8 cellular contexts compared by ENCODE assay signal in the genomic region with DNA sequence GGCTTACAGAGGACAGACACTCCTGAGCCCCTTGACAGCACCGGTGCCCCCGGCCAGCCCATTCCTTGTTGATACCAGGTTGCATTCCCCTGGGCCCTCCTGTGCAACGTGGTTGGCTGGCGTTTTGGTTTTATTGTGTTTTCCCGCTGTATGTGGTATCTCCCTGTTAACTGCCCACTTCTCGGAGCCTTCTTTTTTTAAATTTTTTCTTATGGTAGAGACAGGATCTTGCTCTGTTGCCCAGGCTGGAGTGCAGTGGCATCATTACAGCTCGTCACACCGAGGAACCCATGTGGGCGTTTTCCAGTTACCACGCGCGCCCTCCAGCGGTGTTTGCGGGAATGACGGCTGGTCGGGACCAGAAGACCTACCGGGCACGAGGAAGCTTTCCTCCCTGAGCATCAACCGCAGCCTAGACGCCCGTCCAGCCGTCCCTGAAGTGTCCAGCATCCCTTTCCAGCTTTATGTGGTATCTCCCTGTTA. TPM values are rescaled to one million over a fixed set of nuclear protein-coding genes. Genes with fewer than 3 reads are reported as not detected.
DNase-seq lines count a peak whose midpoint lies in the region; ATAC-seq and TF ChIP-seq lines count a peak whose summit lies in the region.

No MANE protein-coding gene starts in this region.

- CTCF ChIA-PET in activated naive CD4-positive, alpha-beta T cell treated with anti-CD3 and anti-CD28 coated beads for 36 hours (lab: Charles Lee) = interaction anchor here (0.5 to 4.8 kb wide), 16 partner anchors 8 to 371 kb away, joined by 3 to 45 read pairs (median 6); a partner anchor contains a TSS

- no peaks in the 10 kb centered on the region for H3K9me3 ChIP-seq in left ventricle myocardium inferior (replicated peaks)

- H3K4me1 Mint-ChIP-seq in activated naive CD4-positive, alpha-beta T cell treated with anti-CD3 and anti-CD28 coated beads for 36 hours (ENCODE audit: low read depth) = peaks cover 11% of the 10 kb centered on the region

- no peak overlapping the region for H3K4me3 ChIP-seq in left ventricle myocardium inferior
- H3K4me3 ChIP-seq in coronary artery = no peak overlapping the region

- no peaks in the 10 kb centered on the region for H3K36me3 Mint-ChIP-seq in activated naive CD4-positive, alpha-beta T cell treated with anti-CD3 and anti-CD28 coated beads for 36 hours (ENCODE audit: low read depth)

- intact Hi-C loops in activated naive CD4-positive, alpha-beta T cell treated with anti-CD3 and anti-CD28 coated beads for 36 hours (cut with micrococcal nuclease) = loop anchor here (1.0 to 2.0 kb wide), 3 partner anchors 90 to 184 kb away; no protein-coding TSS in a partner anchor
- intact Hi-C loops in left ventricle myocardium inferior (cut with micrococcal nuclease) = no loop called here

- peak overlapping the region; percentile 60 for H3K4me3 Mint-ChIP-seq in activated naive CD4-positive, alpha-beta T cell treated with anti-CD3 and anti-CD28 coated beads for 36 hours

- TF ChIP-seq CTCF in left ventricle myocardium inferior (IDR thresholded peaks at IDR 0.05; ENCODE audit: borderline replicate concordance) (peak; percentile 62), coronary artery (IDR thresholded peaks at IDR 0.05) (no peak)

- H3K36me3 ChIP-seq in left ventricle myocardium inferior = no peaks in the 10 kb centered on the region

- peaks cover 10% of the 10 kb centered on the region for H3K27me3 Mint-ChIP-seq in activated naive CD4-positive, alpha-beta T cell treated with anti-CD3 and anti-CD28 coated beads for 36 hours (ENCODE audit: low read depth)

- no peak for ATAC-seq in HG02610 (IDR thresholded peaks at IDR 0.05; ENCODE audit: unreplicated experiment)

- peak; percentile 95 for DNase-seq in DMS 273 (lab: John Stamatoyannopoulos, UW; ENCODE audit: unreplicated experiment)
- DNase-seq in HuH-7.5 (ENCODE audit: low spot score) = peak; percentile 93
- DNase-seq in SKM-1 treated with dmso at 0.1 percent for 144 hours (lab: John Stamatoyannopoulos, UW; ENCODE audit: unreplicated experiment) = peak; percentile 75
- peak; percentile 91 for DNase-seq in activated naive CD4-positive, alpha-beta T cell treated with anti-CD3 and anti-CD28 coated beads for 36 hours
- DNase-seq in left ventricle myocardium inferior = peak; percentile 62
- DNase-seq in stimulated activated CD4-positive, alpha-beta T cell treated with anti-CD3 and anti-CD28 coated beads, Interleukin-15, amount 100 ng/mL, for 48 hours (ENCODE audit: low read depth in 2 of 2) = peak; percentile 79 to 85
- DNase-seq in coronary artery (ENCODE audit: low spot score) = no peak

- no peak overlapping the region for H3K27ac Mint-ChIP-seq in activated naive CD4-positive, alpha-beta T cell treated with anti-CD3 and anti-CD28 coated beads for 36 hours

- H3K27me3 ChIP-seq in left ventricle myocardium inferior (ENCODE audit: low read depth) = peaks cover 23% of the 10 kb centered on the region

- peaks cover 8% of the 10 kb centered on the region for H3K4me1 ChIP-seq in left ventricle myocardium inferior

- no peaks in the 10 kb centered on the region for H3K9me3 Mint-ChIP-seq in activated naive CD4-positive, alpha-beta T cell treated with anti-CD3 and anti-CD28 coated beads for 36 hours

- H3K27ac ChIP-seq in left ventricle myocardium inferior (replicated peaks) = no peak overlapping the region
- no peak overlapping the region for H3K27ac ChIP-seq in coronary artery

RNA-seq across cellular contexts. Expression of a gene that starts 16.9 kb away (rescaled TPM):
- 10 to 100 TPM; 19.1 to 20.7 TPM for total RNA-seq in activated naive CD4-positive, alpha-beta T cell treated with anti-CD3 and anti-CD28 coated beads for 36 hours
- 6.6 TPM for total RNA-seq in left ventricle myocardium inferior

RNA-seq across cellular contexts. Expression of a gene that starts 55.7 kb away (rescaled TPM):
- total RNA-seq in activated naive CD4-positive, alpha-beta T cell treated with anti-CD3 and anti-CD28 coated beads for 36 hours = not detected
- total RNA-seq in left ventricle myocardium inferior = not detected
